Comparison of ENCODE assay signal across 8 cellular contexts in genomic region chrX:153333821-153334653, GRCh38. TPM values are rescaled to one million over a fixed set of nuclear protein-coding genes. Genes with fewer than 3 reads are reported as not detected.
DNase-seq lines count a peak whose midpoint lies in the region; ATAC-seq and TF ChIP-seq lines count a peak whose summit lies in the region.

Gene ZNF275 (plus strand): TSS chrX:153334153. CDS start chrX:153336680, 2,527 bp downstream.

- peak within 1 kb of the TSS; percentile 55 to 79 for H3K9ac ChIP-seq in colonic mucosa (ENCODE audit: low read depth in 2 of 2, low read length in 2 of 2)

- ATAC-seq in GM19035 (IDR thresholded peaks at IDR 0.05; ENCODE audit: unreplicated experiment), result peak; percentile 83
- ATAC-seq in HG03280 (IDR thresholded peaks at IDR 0.05; ENCODE audit: unreplicated experiment), result peak; percentile 88
- peak; percentile 99 for ATAC-seq in left lung

- H3K27me3 ChIP-seq in colonic mucosa, result no peaks in the 10 kb centered on the region
- no peaks in the 10 kb centered on the region for H3K27me3 ChIP-seq in left lung

- intact Hi-C loops in activated CD4-positive, alpha-beta T cell treated with anti-CD3 and anti-CD28 coated beads, Interleukin-2, amount 10 ng/mL, durations not matched to agents 24 days and 14 days (cut with micrococcal nuclease), result loop anchor here (10.0 kb wide), 2 partner anchors 141 to 1939 kb away; partner anchors contain the start of genes HAUS7 and VMA21
- intact Hi-C loops in colonic mucosa (cut with DNase I) (no loop called here), left lung (cut with DNase I) (no loop called here)

- DNase-seq in Ammon's horn (ENCODE audit: low spot score) (peak; percentile 75), NCI-H460 (ENCODE audit: extremely low read depth, low read depth) (peak; percentile 74), colonic mucosa (peak; percentile 77), left lung (peak; percentile 75 to 91)
- DNase-seq in activated CD4-positive, alpha-beta T cell treated with anti-CD3 and anti-CD28 coated beads, Interleukin-2, amount 10 ng/mL, durations not matched to agents 24 days and 14 days, result peak; percentile 95
- peak; percentile 77 for DNase-seq in stimulated activated CD4-positive, alpha-beta T cell treated with anti-CD3 and anti-CD28 coated beads, Interleukin-1b, Interleukin-23, amount 100 ng/mL, for 48 hours

- H3K4me3 ChIP-seq in colonic mucosa (peak within 1 kb of the TSS; percentile 51), left lung (peak within 1 kb of the TSS; percentile 36 to 49)

- TF ChIP-seq CTCF in colonic mucosa (IDR thresholded peaks at IDR 0.05), result no peak
- no peak for TF ChIP-seq CTCF in left lung (IDR thresholded peaks at IDR 0.05)

- no peaks in the 10 kb centered on the region for H3K9me3 Mint-ChIP-seq in activated CD4-positive, alpha-beta T cell treated with anti-CD3 and anti-CD28 coated beads, Interleukin-2, amount 10 ng/mL, durations not matched to agents 24 days and 14 days

- peaks cover 39% of the 10 kb centered on the region for H3K4me1 Mint-ChIP-seq in activated CD4-positive, alpha-beta T cell treated with anti-CD3 and anti-CD28 coated beads, Interleukin-2, amount 10 ng/mL, durations not matched to agents 24 days and 14 days

- H3K36me3 Mint-ChIP-seq in activated CD4-positive, alpha-beta T cell treated with anti-CD3 and anti-CD28 coated beads, Interleukin-2, amount 10 ng/mL, durations not matched to agents 24 days and 14 days (ENCODE audit: low read depth), result peaks cover 24% of the 10 kb centered on the region

- no peaks in the 10 kb centered on the region for H3K9me3 ChIP-seq in colonic mucosa
- no peaks in the 10 kb centered on the region for H3K9me3 ChIP-seq in left lung

- H3K4me3 Mint-ChIP-seq in activated CD4-positive, alpha-beta T cell treated with anti-CD3 and anti-CD28 coated beads, Interleukin-2, amount 10 ng/mL, durations not matched to agents 24 days and 14 days, result peak within 1 kb of the TSS; percentile 83

- H3K36me3 ChIP-seq in colonic mucosa (no peaks in the 10 kb centered on the region), left lung (peaks cover 0 to 4% of the 10 kb centered on the region in 2 donors)

- H3K27ac ChIP-seq in colonic mucosa, result no peak within 1 kb of the TSS
- H3K27ac ChIP-seq in left lung, result no peak within 1 kb of the TSS

- peak within 1 kb of the TSS; percentile 92 for H3K27ac Mint-ChIP-seq in activated CD4-positive, alpha-beta T cell treated with anti-CD3 and anti-CD28 coated beads, Interleukin-2, amount 10 ng/mL, durations not matched to agents 24 days and 14 days

- H3K4me1 ChIP-seq in colonic mucosa, result no peaks in the 10 kb centered on the region
- H3K4me1 ChIP-seq in left lung, result peaks cover 0 to 7% of the 10 kb centered on the region in 2 donors

- peaks cover 3% of the 10 kb centered on the region for H3K27me3 Mint-ChIP-seq in activated CD4-positive, alpha-beta T cell treated with anti-CD3 and anti-CD28 coated beads, Interleukin-2, amount 10 ng/mL, durations not matched to agents 24 days and 14 days

RNA-seq across cellular contexts. Expression of gene ZNF275, which starts in this region (rescaled TPM):
- 9.0 and 10.1 TPM in 2 replicates for total RNA-seq in NCI-H460 (2014; rRNA removed; shearing (Covaris generic))
- polyA plus RNA-seq in NCI-H460 (2014; cell fraction: nucleus; rRNA removed), result 4.5 and 7.0 TPM in 2 replicates
- total RNA-seq in activated CD4-positive, alpha-beta T cell treated with anti-CD3 and anti-CD28 coated beads, Interleukin-2, amount 10 ng/mL, durations not matched to agents 24 days and 14 days, result 20.1 and 22.1 TPM in 2 replicates
- total RNA-seq in colonic mucosa (1 to 10 TPM; 5.4 to 5.8 TPM), left lung (10 to 100 TPM in 1 of 2 donors, 1 to 10 TPM in 1; 7.6 to 11.0 TPM)
